1 cellular context compared by ENCODE assay signal in the genomic region with DNA sequence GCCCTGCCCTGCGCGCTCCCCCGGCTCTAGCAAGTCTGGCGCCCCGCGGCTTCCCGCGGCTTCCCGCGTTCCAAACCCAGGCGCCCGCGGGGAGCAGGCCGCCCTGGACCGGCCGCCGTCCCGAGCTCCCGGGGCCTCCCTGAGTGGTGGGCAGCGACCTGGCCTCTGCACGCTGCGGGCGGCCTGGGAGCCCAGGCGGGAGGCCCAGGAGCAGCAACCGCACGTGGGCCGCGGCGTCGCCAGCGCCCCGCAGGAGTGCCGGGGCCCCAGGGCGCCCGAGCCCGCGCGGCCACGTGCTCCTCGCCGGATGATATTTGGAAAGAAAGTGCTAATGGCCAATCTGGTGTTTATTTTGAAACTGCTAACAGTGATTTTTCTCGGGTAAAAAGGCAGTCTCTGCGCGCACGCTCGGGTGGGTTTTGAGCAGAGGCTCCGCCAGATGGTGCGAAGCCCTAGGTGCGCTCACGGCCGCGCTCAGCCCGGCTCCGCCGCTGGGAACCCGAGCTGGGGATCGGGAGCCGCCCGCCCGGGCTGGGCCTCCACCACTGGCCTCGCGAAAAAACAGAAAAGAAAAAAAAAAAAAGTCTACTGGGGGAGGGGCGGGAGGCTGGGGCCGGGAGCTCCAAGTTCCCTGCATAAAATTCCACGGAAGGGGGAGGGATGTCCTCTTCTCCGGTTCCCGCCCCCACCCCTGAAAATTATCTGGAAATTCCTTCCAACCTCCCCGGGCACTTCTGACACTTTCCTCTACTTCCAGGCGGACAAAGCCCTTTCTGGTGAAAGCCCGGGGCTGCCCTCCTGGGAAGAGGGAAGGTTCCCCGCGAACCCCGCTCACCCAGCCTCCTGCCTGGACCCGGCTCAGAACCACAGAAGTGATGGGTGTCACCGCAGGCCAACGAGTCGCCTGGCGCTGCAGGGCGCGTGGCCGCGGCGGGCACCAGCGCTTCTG.
TF ChIP-seq lines count a peak whose summit lies in the region.

No MANE protein-coding gene starts in this region.

TF ChIP-seq in GM23338, 12 proteins besides CTCF, POLR2A, EP300 and RAD21 (continued from another document):
- TF ChIP-seq, protein P1, sequence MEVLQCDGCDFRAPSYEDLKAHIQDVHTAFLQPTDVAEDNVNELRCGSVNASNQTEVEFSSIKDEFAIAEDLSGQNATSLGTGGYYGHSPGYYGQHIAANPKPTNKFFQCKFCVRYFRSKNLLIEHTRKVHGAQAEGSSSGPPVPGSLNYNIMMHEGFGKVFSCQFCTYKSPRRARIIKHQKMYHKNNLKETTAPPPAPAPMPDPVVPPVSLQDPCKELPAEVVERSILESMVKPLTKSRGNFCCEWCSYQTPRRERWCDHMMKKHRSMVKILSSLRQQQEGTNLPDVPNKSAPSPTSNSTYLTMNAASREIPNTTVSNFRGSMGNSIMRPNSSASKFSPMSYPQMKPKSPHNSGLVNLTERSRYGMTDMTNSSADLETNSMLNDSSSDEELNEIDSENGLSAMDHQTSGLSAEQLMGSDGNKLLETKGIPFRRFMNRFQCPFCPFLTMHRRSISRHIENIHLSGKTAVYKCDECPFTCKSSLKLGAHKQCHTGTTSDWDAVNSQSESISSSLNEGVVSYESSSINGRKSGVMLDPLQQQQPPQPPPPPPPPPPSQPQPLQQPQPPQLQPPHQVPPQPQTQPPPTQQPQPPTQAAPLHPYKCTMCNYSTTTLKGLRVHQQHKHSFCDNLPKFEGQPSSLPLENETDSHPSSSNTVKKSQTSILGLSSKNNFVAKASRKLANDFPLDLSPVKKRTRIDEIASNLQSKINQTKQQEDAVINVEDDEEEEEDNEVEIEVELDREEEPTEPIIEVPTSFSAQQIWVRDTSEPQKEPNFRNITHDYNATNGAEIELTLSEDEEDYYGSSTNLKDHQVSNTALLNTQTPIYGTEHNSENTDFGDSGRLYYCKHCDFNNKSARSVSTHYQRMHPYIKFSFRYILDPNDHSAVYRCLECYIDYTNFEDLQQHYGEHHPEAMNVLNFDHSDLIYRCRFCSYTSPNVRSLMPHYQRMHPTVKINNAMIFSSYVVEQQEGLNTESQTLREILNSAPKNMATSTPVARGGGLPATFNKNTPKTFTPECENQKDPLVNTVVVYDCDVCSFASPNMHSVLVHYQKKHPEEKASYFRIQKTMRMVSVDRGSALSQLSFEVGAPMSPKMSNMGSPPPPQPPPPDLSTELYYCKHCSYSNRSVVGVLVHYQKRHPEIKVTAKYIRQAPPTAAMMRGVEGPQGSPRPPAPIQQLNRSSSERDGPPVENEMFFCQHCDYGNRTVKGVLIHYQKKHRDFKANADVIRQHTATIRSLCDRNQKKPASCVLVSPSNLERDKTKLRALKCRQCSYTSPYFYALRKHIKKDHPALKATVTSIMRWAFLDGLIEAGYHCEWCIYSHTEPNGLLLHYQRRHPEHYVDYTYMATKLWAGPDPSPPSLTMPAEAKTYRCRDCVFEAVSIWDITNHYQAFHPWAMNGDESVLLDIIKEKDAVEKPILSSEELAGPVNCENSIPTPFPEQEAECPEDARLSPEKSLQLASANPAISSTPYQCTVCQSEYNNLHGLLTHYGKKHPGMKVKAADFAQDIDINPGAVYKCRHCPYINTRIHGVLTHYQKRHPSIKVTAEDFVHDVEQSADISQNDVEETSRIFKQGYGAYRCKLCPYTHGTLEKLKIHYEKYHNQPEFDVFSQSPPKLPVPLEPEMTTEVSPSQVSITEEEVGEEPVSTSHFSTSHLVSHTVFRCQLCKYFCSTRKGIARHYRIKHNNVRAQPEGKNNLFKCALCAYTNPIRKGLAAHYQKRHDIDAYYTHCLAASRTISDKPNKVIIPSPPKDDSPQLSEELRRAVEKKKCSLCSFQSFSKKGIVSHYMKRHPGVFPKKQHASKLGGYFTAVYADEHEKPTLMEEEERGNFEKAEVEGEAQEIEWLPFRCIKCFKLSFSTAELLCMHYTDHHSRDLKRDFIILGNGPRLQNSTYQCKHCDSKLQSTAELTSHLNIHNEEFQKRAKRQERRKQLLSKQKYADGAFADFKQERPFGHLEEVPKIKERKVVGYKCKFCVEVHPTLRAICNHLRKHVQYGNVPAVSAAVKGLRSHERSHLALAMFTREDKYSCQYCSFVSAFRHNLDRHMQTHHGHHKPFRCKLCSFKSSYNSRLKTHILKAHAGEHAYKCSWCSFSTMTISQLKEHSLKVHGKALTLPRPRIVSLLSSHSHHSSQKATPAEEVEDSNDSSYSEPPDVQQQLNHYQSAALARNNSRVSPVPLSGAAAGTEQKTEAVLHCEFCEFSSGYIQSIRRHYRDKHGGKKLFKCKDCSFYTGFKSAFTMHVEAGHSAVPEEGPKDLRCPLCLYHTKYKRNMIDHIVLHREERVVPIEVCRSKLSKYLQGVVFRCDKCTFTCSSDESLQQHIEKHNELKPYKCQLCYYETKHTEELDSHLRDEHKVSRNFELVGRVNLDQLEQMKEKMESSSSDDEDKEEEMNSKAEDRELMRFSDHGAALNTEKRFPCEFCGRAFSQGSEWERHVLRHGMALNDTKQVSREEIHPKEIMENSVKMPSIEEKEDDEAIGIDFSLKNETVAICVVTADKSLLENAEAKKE (CRISPR knock-in tag; IDR thresholded peaks at IDR 0.05), result no peak
